15 cellular contexts compared by ENCODE assay signal in genomic region chr12:2737656-2738241, GRCh38. TPM values are rescaled to one million over a fixed set of nuclear protein-coding genes. Genes with fewer than 3 reads are reported as not detected.
DNase-seq lines count a peak whose midpoint lies in the region.
"Had no signal": no experiment of that assay in that cellular context is flagged by ENCODE, and none has a peak within 500 bp of the region (broad histone marks: within the 10 kb centered on the region; RNA-seq: fewer than 3 reads in every experiment).

No MANE protein-coding gene starts in this region.

- no peak overlapping the region for H2BK12ac ChIP-seq in neuronal stem cell (ENCODE audit: low read length)

- no peak overlapping the region for H2BK15ac ChIP-seq in neuronal stem cell (ENCODE audit: low read length)

- no peak overlapping the region for H2BK120ac ChIP-seq in neuronal stem cell (ENCODE audit: low read depth, low read length)

- H3K4me3 Mint-ChIP-seq in activated T-helper 2 cell treated with anti-CD3 and anti-CD28 coated beads, Interferon-gamma antibody, Interleukin-2, Interleukin-4, amounts not matched to agents 10 μg/mL and 5 μg/mL and 100 μg/mL, durations not matched to agents 14 hours and 24 hours and 36 hours (ENCODE audit: low read depth) = no peak overlapping the region
- H3K4me3 Mint-ChIP-seq: CD14-positive monocyte; CD4-positive, alpha-beta memory T cell; H9; IgD-negative memory B cell had no signal

- no peak overlapping the region for H4K8ac ChIP-seq in neuronal stem cell (ENCODE audit: low read depth, low read length)

- no peaks in the 10 kb centered on the region for H3K79me1 ChIP-seq in neuronal stem cell (ENCODE audit: low read depth, low read length)

- peaks cover 0 to 13% (median 0%) of the 10 kb centered on the region in 11 experiments; a peak in 1 of 22 replicates for H4K20me1 ChIP-seq in BLaER1 treated with 17β-estradiol and CSF1 and Interleukin-3, amounts not matched to agents 10 nM and 100 nM

- H3K4me1 Mint-ChIP-seq in activated T-helper 2 cell treated with anti-CD3 and anti-CD28 coated beads, Interferon-gamma antibody, Interleukin-2, Interleukin-4, amounts not matched to agents 10 μg/mL and 5 μg/mL and 100 μg/mL, durations not matched to agents 14 hours and 24 hours and 36 hours (ENCODE audit: low read depth) = peaks cover 2% of the 10 kb centered on the region

- H3K27me3 ChIP-seq in BLaER1 treated with 17β-estradiol and CSF1 and Interleukin-3, amounts not matched to agents 10 nM and 100 nM = peaks cover 0 to 34% (median 12%) of the 10 kb centered on the region in 11 experiments; a peak in 14 of 22 replicates
- peaks cover 0 to 27% (median 0%) of the 10 kb centered on the region in 3 experiments for H3K27me3 ChIP-seq in neuronal stem cell (ENCODE audit: control insufficient read depth in 3 of 3, insufficient read depth in 3 of 3, low read depth in 1 of 3, low read length in 3 of 3)

- H3K18ac ChIP-seq in neuronal stem cell (ENCODE audit: low read length) = no peak overlapping the region

- H2AFZ ChIP-seq in neuronal stem cell (ENCODE audit: low read length) = no peak overlapping the region

- H3K27ac ChIP-seq in BLaER1 treated with 17β-estradiol and CSF1 and Interleukin-3, amounts not matched to agents 10 nM and 100 nM = no peak overlapping the region
- H3K27ac ChIP-seq in neuronal stem cell (replicated peaks; ENCODE audit: low read length) = no peak overlapping the region

- H3K9me3 Mint-ChIP-seq in activated T-helper 2 cell treated with anti-CD3 and anti-CD28 coated beads, Interferon-gamma antibody, Interleukin-2, Interleukin-4, amounts not matched to agents 10 μg/mL and 5 μg/mL and 100 μg/mL, durations not matched to agents 14 hours and 24 hours and 36 hours = no peaks in the 10 kb centered on the region
- H3K9me3 Mint-ChIP-seq: CD14-positive monocyte; CD4-positive, alpha-beta memory T cell; IgD-negative memory B cell had no signal

- no peaks in the 10 kb centered on the region for H3K36me3 ChIP-seq in BLaER1 treated with 17β-estradiol and CSF1 and Interleukin-3, amounts not matched to agents 10 nM and 100 nM
- no peaks in the 10 kb centered on the region for H3K36me3 ChIP-seq in neuronal stem cell (replicated peaks in 1 of 2; ENCODE audit: control insufficient read depth in 2 of 2, insufficient read depth in 2 of 2, low read length in 2 of 2)
- H3K36me3 ChIP-seq: BE2C had no signal

- no peak overlapping the region for H3K9ac ChIP-seq in BLaER1 treated with 17β-estradiol and CSF1 and Interleukin-3, amounts not matched to agents 10 nM and 100 nM
- peak overlapping the region; percentile 13 for H3K9ac ChIP-seq in neuronal stem cell (ENCODE audit: low read depth, low read length, poor library complexity)

- no peak overlapping the region for H3K4ac ChIP-seq in neuronal stem cell (ENCODE audit: low read length)

- DNase-seq in activated T-helper 2 cell treated with anti-CD3 and anti-CD28 coated beads, Interferon-gamma antibody, Interleukin-2, Interleukin-4, amounts not matched to agents 10 μg/mL and 5 μg/mL and 100 μg/mL, durations not matched to agents 14 hours and 24 hours and 36 hours (ENCODE audit: low spot score) = no peak
- DNase-seq in neuronal stem cell (ENCODE audit: low spot score) (no peak), NCI-H524 (lab: John Stamatoyannopoulos, UW) (no peak), NCI-H1694 treated with DMSO at 0.1 percent for 48 hours (lab: John Stamatoyannopoulos, UW) (no peak), cortex of kidney (lab: John Stamatoyannopoulos, UW) (no peak)
- DNase-seq: ACHN; BE2C; CD4-positive, alpha-beta memory T cell; DMS53; DND-41; EL; H9 had no signal

- no peaks in the 10 kb centered on the region for H3K36me3 Mint-ChIP-seq in activated T-helper 2 cell treated with anti-CD3 and anti-CD28 coated beads, Interferon-gamma antibody, Interleukin-2, Interleukin-4, amounts not matched to agents 10 μg/mL and 5 μg/mL and 100 μg/mL, durations not matched to agents 14 hours and 24 hours and 36 hours (ENCODE audit: low read depth)
- H3K36me3 Mint-ChIP-seq: CD14-positive monocyte; CD4-positive, alpha-beta memory T cell had no signal

- no peak overlapping the region for H2AK5ac ChIP-seq in neuronal stem cell (ENCODE audit: low read depth, low read length)

- no peak overlapping the region for H3K14ac ChIP-seq in neuronal stem cell (ENCODE audit: low read length)

- peak overlapping the region in 8 of 11 experiments; percentile 6 to 95 (median 90); a peak in 14 of 22 replicates for H3K4me2 ChIP-seq in BLaER1 treated with 17β-estradiol and CSF1 and Interleukin-3, amounts not matched to agents 10 nM and 100 nM
- no peak overlapping the region for H3K4me2 ChIP-seq in neuronal stem cell (ENCODE audit: insufficient read depth, low read length, poor library complexity, severe bottlenecking)

- intact Hi-C loops in activated T-helper 2 cell treated with anti-CD3 and anti-CD28 coated beads, Interferon-gamma antibody, Interleukin-2, Interleukin-4, amounts not matched to agents 10 μg/mL and 5 μg/mL and 100 μg/mL, durations not matched to agents 14 hours and 24 hours and 36 hours (cut with micrococcal nuclease) = no loop called here

- H3K27me3 Mint-ChIP-seq in activated T-helper 2 cell treated with anti-CD3 and anti-CD28 coated beads, Interferon-gamma antibody, Interleukin-2, Interleukin-4, amounts not matched to agents 10 μg/mL and 5 μg/mL and 100 μg/mL, durations not matched to agents 14 hours and 24 hours and 36 hours (ENCODE audit: low read depth) = peaks cover 2% of the 10 kb centered on the region

- H2BK5ac ChIP-seq in neuronal stem cell (ENCODE audit: low read length) = no peak overlapping the region

- WGBS in neuronal stem cell (ENCODE audit: extremely low coverage in 2 of 2, insufficient read length in 2 of 2, insufficient replicate concordance in 1 of 2), 2 donors = no CpG with 5 or more reads among the region's 11 CpGs

- H3K9me3 ChIP-seq in BLaER1 treated with 17β-estradiol and CSF1 and Interleukin-3, amounts not matched to agents 10 nM and 100 nM (replicated peaks in 1 of 11) = no peaks in the 10 kb centered on the region
- peaks cover 0 to 6% of the 10 kb centered on the region in 2 donors for H3K9me3 ChIP-seq in neuronal stem cell (replicated peaks in 1 of 2; ENCODE audit: control insufficient read depth in 2 of 2, insufficient read depth in 1 of 2, low read depth in 1 of 2, low read length in 2 of 2)
- H3K9me3 ChIP-seq: BE2C had no signal

- H3K4me3 ChIP-seq in BLaER1 treated with 17β-estradiol and CSF1 and Interleukin-3, amounts not matched to agents 10 nM and 100 nM = no peak overlapping the region
- no peak overlapping the region for H3K4me3 ChIP-seq in neuronal stem cell (ENCODE audit: low read length in 2 of 2)

- peaks cover 29 to 94% (median 87%) of the 10 kb centered on the region in 10 experiments for H3K4me1 ChIP-seq in BLaER1 treated with 17β-estradiol and CSF1 and Interleukin-3, amounts not matched to agents 10 nM and 100 nM
- no peaks in the 10 kb centered on the region for H3K4me1 ChIP-seq in neuronal stem cell (ENCODE audit: control insufficient read depth in 2 of 2, insufficient read depth in 1 of 2, low read depth in 1 of 2, low read length in 2 of 2)
- H3K4me1 ChIP-seq: BE2C had no signal

- H3K27ac Mint-ChIP-seq in activated T-helper 2 cell treated with anti-CD3 and anti-CD28 coated beads, Interferon-gamma antibody, Interleukin-2, Interleukin-4, amounts not matched to agents 10 μg/mL and 5 μg/mL and 100 μg/mL, durations not matched to agents 14 hours and 24 hours and 36 hours = peak overlapping the region; percentile 55
- H3K27ac Mint-ChIP-seq: CD14-positive monocyte; CD4-positive, alpha-beta memory T cell; H9; IgD-negative memory B cell had no signal

- no peak overlapping the region for H3K23ac ChIP-seq in neuronal stem cell (ENCODE audit: low read depth, low read length, poor library complexity)

- no peak overlapping the region for H4K91ac ChIP-seq in neuronal stem cell (ENCODE audit: low read depth, low read length, poor library complexity)

RNA-seq across cellular contexts. Expression of gene FKBP4, which starts 57.0 kb away (rescaled TPM):
- total RNA-seq in activated T-helper 2 cell treated with anti-CD3 and anti-CD28 coated beads, Interferon-gamma antibody, Interleukin-2, Interleukin-4, amounts not matched to agents 10 μg/mL and 5 μg/mL and 100 μg/mL, durations not matched to agents 14 hours and 24 hours and 36 hours = 219 and 233 TPM in 2 replicates
- polyA plus RNA-seq in neuronal stem cell (2013, experiment 1 of 2) = 49.0 TPM
- 45.6 TPM for polyA plus RNA-seq in neuronal stem cell (2013, experiment 2 of 2)
